8 cellular contexts compared by ENCODE assay signal in the genomic region with DNA sequence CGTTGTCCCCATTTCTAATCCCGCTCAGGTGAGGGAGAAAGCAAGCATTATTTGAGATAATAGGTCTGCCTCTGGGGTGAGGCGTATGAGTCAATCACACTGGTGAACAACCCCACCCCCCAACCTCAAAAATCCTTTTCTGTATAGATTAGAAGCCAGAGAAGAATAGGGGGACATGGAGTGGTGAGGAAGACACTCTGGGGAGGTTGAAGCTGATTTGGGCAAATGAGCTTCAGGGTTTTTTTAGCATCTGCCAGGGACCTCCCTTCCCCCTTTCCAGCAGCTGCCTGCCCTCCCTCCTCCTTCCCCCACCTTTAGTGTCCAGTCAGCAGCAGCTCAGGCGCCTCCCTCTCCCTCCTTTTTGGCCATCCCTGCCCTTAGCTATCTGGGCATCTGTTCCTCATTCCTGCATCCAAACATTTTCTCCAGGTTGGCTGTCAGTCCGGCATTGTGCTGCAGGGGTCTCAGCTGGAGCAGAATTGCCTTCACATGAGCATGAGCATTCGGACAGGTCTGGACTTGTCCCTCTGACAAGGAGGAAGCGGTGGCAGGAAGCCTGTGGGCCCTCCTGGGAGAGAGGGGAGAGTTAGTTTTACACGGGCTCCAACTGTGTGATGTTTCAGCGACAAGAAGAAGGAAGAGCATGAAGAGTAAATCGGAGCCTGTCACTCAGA. TPM values are rescaled to one million over a fixed set of nuclear protein-coding genes. Genes with fewer than 3 reads are reported as not detected.
DNase-seq lines count a peak whose midpoint lies in the region; ATAC-seq, FAIRE-seq and TF ChIP-seq lines count a peak whose summit lies in the region.

No MANE protein-coding gene starts in this region.

- H3K36me3 Mint-ChIP-seq in natural killer cell = no peaks in the 10 kb centered on the region

- H3K27me3 ChIP-seq in A673 (replicated peaks; ENCODE audit: insufficient read depth, low read depth, low read length, poor library complexity) (no peaks in the 10 kb centered on the region), PC-3 (ENCODE audit: low read length) (no peaks in the 10 kb centered on the region)

- H3K4me3 Mint-ChIP-seq in natural killer cell = no peak overlapping the region

- peak overlapping the region; percentile 77 for H2AFZ ChIP-seq in PC-3 (ENCODE audit: low read length)

- H3K27ac Mint-ChIP-seq in natural killer cell = no peak overlapping the region

- ATAC-seq in GM18511 (IDR thresholded peaks at IDR 0.05; ENCODE audit: unreplicated experiment) (peak; percentile 75), PC-3 (peak; percentile 44; the same call in 1 of the 2 replicates), natural killer cell (peak in 2 of 3 donors; percentile 30 to 51)

- BruUV-seq in A673 (replicated peaks; lab: Mats Ljungman, UMichigan) = no TSS peak
- BruUV-seq in PC-3 (replicated peaks; lab: Mats Ljungman, UMichigan) = no TSS peak

- CTCF ChIA-PET in A673 (lab: Charles Lee) = no interaction called here
- CTCF ChIA-PET in PC-3 (lab: Charles Lee) = no interaction called here

- POLR2A ChIA-PET in A673 (lab: Charles Lee; ENCODE audit: low non-redundant PET) = no interaction called here
- POLR2A ChIA-PET in PC-3 (lab: Charles Lee; ENCODE audit: unreplicated experiment) = no interaction called here

- intact Hi-C loops in A673 (cut with micrococcal nuclease; ENCODE audit: unreplicated experiment) = loop anchor here (10.0 kb wide), 1 partner anchor 166 kb away; no protein-coding TSS in a partner anchor
- intact Hi-C loops in PC-3 (cut with micrococcal nuclease) = loop anchor here (10.0 kb wide), 1 partner anchor 64 kb away; no protein-coding TSS in a partner anchor
- intact Hi-C loops in natural killer cell (cut with micrococcal nuclease) = no loop called here

- H3K4me1 ChIP-seq in A673 (ENCODE audit: insufficient read depth, low read length, poor library complexity, severe bottlenecking) (peaks cover 28% of the 10 kb centered on the region), PC-3 (ENCODE audit: insufficient read depth, low read length) (peaks cover 11% of the 10 kb centered on the region; the same call in 1 of the 2 replicates)

- H3F3A ChIP-seq in PC-3 (ENCODE audit: low read length, unreplicated experiment) = no peaks in the 10 kb centered on the region

- DNase-seq in A673 (ENCODE audit: low spot score) (peak; percentile 74), HTR-8/SVneo (ENCODE audit: insufficient read length, low spot score) (peak; percentile 60), PC-3 (peak; percentile 25), epithelial cell of prostate (ENCODE audit: low read depth, low spot score) (peak; percentile 90), natural killer cell (no peak), T1000 (lab: John Stamatoyannopoulos, UW) (no peak), HuH-7.5 (ENCODE audit: low spot score) (no peak)

- H3K4me3 ChIP-seq in A673 (ENCODE audit: low read depth, low read length, poor library complexity, severe bottlenecking) (peak overlapping the region; percentile 32), PC-3 (ENCODE audit: low read length) (peak overlapping the region; percentile 65)

- H3K9me3 ChIP-seq in A673 (ENCODE audit: low read depth, low read length, poor library complexity, severe bottlenecking) (no peaks in the 10 kb centered on the region), PC-3 (ENCODE audit: low read length) (no peaks in the 10 kb centered on the region)

- peak overlapping the region; percentile 45 for H3K27ac ChIP-seq in A673 (ENCODE audit: low read depth, low read length, poor library complexity, severe bottlenecking)
- no peak overlapping the region; the same call in 1 of the 2 replicates for H3K27ac ChIP-seq in PC-3 (ENCODE audit: low read length)
- H3K27ac ChIP-seq in epithelial cell of prostate = peak overlapping the region; percentile 78

- no peaks in the 10 kb centered on the region for H3K4me1 Mint-ChIP-seq in natural killer cell

- H3K36me3 ChIP-seq in A673 (ENCODE audit: insufficient read depth, low read length, poor library complexity, severe bottlenecking) (no peaks in the 10 kb centered on the region), PC-3 (ENCODE audit: low read depth, low read length) (no peaks in the 10 kb centered on the region)

- H3K9ac ChIP-seq in PC-3 (ENCODE audit: low read length) = 0 out of 2 replicates have a peak overlapping the region, but pooled peaks have one; percentile 6

- TF ChIP-seq CTCF in A673 (conservative IDR thresholded peaks at IDR 0.05; ENCODE audit: low read depth, low read length) (no peak), PC-3 (conservative IDR thresholded peaks at IDR 0.05; ENCODE audit: low read depth, low read length) (no peak), natural killer cell (IDR thresholded peaks at IDR 0.05) (no peak)

- no peaks in the 10 kb centered on the region for H3K79me2 ChIP-seq in PC-3 (ENCODE audit: low read length)

- H3K9me3 Mint-ChIP-seq in natural killer cell = no peaks in the 10 kb centered on the region

- no peaks in the 10 kb centered on the region for H4K20me1 ChIP-seq in PC-3 (ENCODE audit: low read length)

- H3K9me2 ChIP-seq in PC-3 (replicated peaks; ENCODE audit: low read length) = no peaks in the 10 kb centered on the region

- FAIRE-seq in HTR-8/SVneo (lab: Jason Lieb, UNC) = no peak

- no peaks in the 10 kb centered on the region for H3K27me3 Mint-ChIP-seq in natural killer cell (ENCODE audit: low read depth in 2 of 2)

- peak overlapping the region; percentile 82 for H3K4me2 ChIP-seq in PC-3 (ENCODE audit: low read length)

RNA-seq across cellular contexts. Expression of gene PTGFRN, which starts 30.8 kb away (rescaled TPM):
- total RNA-seq in A673 (2021) = 29.5 and 34.3 TPM in 2 replicates
- total RNA-seq in PC-3 (2014; rRNA removed) = 57.4 and 77.8 TPM in 2 replicates
- 1 to 10 TPM in 1 of 3 donors, under 1 TPM in 2; 0.71 to 1.4 (median 0.79) TPM for total RNA-seq in natural killer cell

Comparison
In these comparisons a context has a peak if more than half of its experiments do, and no peak if none do; other contexts are left out.
1. DNase-seq: peak in A673 (single experiment), HTR-8/SVneo (single experiment), PC-3 (single experiment) and epithelial cell of prostate (single experiment); none in natural killer cell (single experiment), T1000 (single experiment) and HuH-7.5 (single experiment).
2. RNA of gene PTGFRN, which starts 30.8 kb away (total RNA-seq): 57.4 to 77.8 TPM in PC-3 and 29.5 to 34.3 TPM in A673; 0.71 to 1.4 TPM in natural killer cell; every median in the first group is over 10 times any median in the second.
3. Peak in every context shown above with its lines, with median percentiles within 50 percentile points of each other: ATAC-seq.